In the genomic region with DNA sequence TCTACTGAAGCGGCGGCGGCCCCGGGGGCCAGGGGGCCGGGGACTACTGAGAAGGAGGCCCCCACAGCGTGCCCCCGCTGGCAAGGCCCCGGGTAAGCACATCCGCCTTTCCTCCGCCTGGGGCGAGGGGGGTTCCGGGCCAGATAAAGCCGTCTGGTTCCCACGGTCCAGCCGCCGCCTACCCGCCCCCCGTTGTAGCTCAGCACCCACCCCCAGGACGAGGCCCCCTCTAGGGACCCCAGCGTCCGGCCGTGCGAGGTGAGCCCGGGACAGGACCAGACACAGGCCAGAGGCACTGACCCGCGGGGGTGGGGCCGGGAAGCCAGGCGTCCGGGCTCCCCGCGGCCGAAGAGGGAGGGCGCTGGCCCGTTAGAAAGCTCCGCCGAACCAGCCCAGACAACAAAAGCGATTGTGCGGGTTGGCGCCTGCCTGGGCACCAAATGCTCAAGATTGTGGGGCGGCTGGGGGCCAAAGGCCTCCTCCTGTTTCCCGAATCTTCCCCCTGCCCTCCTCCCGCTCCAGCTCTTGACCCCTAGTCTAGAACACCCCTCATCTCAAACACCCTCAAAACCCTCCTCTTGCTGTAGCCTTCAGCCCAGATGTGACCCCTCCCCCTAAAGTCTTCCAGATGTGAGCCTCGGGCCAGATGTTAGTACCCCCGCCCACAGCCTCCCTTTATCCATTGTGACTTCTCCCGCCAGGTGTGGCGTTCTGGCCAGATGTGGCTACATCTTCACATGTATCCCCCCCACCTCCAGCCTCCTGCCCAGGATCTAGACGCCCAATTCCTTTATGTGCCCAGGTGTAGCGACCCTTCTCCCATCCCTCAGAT, we compare ENCODE assay signal across 2 cellular contexts.
TF ChIP-seq lines count a peak whose summit lies in the region.

No MANE protein-coding gene starts in this region.

TF ChIP-seq in HEK293, 187 proteins besides CTCF, POLR2A, EP300 and RAD21 (continued from another document and continues in another):
- TF ChIP-seq KLF1 (tag by site-specific recombination; IDR thresholded peaks at IDR 0.05) (peak; percentile 8), GLI4 (tag by site-specific recombination; IDR thresholded peaks at IDR 0.05) (no peak), ZNF146 (tag by site-specific recombination; IDR thresholded peaks at IDR 0.05) (no peak), ZNF626 (tag by site-specific recombination; IDR thresholded peaks at IDR 0.05) (no peak), ZNF248 (tag by site-specific recombination; IDR thresholded peaks at IDR 0.05) (no peak), ZNF23 (tag by site-specific recombination; IDR thresholded peaks at IDR 0.05; ENCODE audit: borderline replicate concordance) (no peak), ZNF830 (tag by site-specific recombination; IDR thresholded peaks at IDR 0.05; ENCODE audit: low read depth) (no peak), ZNF221 (tag by site-specific recombination; IDR thresholded peaks at IDR 0.05; ENCODE audit: borderline replicate concordance) (no peak), ZNF169 (tag by site-specific recombination; IDR thresholded peaks at IDR 0.05) (no peak), IKZF3 (tag by site-specific recombination; IDR thresholded peaks at IDR 0.05) (no peak), ZNF292 (tag by site-specific recombination; IDR thresholded peaks at IDR 0.05; ENCODE audit: borderline replicate concordance, low read depth) (no peak), ZNF423 (tag by site-specific recombination; IDR thresholded peaks at IDR 0.05) (no peak), ZBTB48 (tag by site-specific recombination; IDR thresholded peaks at IDR 0.05) (no peak), KLF10 (tag by site-specific recombination; IDR thresholded peaks at IDR 0.05) (no peak; the same call in 1 of the 2 replicates), ZNF214 (tag by site-specific recombination; IDR thresholded peaks at IDR 0.05; ENCODE audit: borderline replicate concordance) (no peak), ZNF211 (tag by site-specific recombination; IDR thresholded peaks at IDR 0.05; ENCODE audit: low read depth) (0 out of 2 replicates have a peak, but pooled peaks have one; percentile 30), RBAK (tag by site-specific recombination; IDR thresholded peaks at IDR 0.05) (no peak), ZNF544 (tag by site-specific recombination; IDR thresholded peaks at IDR 0.05) (no peak), ZNF132 (tag by site-specific recombination; IDR thresholded peaks at IDR 0.05; ENCODE audit: borderline replicate concordance) (no peak), ZNF776 (tag by site-specific recombination; IDR thresholded peaks at IDR 0.05; ENCODE audit: borderline replicate concordance) (no peak), ZNF174 (tag by site-specific recombination; IDR thresholded peaks at IDR 0.05) (no peak), ZNF48 (tag by site-specific recombination; IDR thresholded peaks at IDR 0.05) (no peak), ZNF555 (tag by site-specific recombination; conservative IDR thresholded peaks at IDR 0.05) (no peak), ZNF133 (tag by site-specific recombination; IDR thresholded peaks at IDR 0.05) (no peak)
- TF ChIP-seq, protein P1, sequence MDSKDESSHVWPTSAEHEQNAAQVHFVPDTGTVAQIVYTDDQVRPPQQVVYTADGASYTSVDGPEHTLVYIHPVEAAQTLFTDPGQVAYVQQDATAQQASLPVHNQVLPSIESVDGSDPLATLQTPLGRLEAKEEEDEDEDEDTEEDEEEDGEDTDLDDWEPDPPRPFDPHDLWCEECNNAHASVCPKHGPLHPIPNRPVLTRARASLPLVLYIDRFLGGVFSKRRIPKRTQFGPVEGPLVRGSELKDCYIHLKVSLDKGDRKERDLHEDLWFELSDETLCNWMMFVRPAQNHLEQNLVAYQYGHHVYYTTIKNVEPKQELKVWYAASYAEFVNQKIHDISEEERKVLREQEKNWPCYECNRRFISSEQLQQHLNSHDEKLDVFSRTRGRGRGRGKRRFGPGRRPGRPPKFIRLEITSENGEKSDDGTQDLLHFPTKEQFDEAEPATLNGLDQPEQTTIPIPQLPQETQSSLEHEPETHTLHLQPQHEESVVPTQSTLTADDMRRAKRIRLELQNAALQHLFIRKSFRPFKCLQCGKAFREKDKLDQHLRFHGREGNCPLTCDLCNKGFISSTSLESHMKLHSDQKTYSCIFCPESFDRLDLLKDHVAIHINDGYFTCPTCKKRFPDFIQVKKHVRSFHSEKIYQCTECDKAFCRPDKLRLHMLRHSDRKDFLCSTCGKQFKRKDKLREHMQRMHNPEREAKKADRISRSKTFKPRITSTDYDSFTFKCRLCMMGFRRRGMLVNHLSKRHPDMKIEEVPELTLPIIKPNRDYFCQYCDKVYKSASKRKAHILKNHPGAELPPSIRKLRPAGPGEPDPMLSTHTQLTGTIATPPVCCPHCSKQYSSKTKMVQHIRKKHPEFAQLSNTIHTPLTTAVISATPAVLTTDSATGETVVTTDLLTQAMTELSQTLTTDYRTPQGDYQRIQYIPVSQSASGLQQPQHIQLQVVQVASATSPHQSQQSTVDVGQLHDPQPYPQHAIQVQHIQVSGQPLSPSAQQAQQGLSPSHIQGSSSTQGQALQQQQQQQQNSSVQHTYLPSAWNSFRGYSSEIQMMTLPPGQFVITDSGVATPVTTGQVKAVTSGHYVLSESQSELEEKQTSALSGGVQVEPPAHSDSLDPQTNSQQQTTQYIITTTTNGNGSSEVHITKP (tag by site-specific recombination; IDR thresholded peaks at IDR 0.05), result no peak
- TF ChIP-seq, protein P2, sequence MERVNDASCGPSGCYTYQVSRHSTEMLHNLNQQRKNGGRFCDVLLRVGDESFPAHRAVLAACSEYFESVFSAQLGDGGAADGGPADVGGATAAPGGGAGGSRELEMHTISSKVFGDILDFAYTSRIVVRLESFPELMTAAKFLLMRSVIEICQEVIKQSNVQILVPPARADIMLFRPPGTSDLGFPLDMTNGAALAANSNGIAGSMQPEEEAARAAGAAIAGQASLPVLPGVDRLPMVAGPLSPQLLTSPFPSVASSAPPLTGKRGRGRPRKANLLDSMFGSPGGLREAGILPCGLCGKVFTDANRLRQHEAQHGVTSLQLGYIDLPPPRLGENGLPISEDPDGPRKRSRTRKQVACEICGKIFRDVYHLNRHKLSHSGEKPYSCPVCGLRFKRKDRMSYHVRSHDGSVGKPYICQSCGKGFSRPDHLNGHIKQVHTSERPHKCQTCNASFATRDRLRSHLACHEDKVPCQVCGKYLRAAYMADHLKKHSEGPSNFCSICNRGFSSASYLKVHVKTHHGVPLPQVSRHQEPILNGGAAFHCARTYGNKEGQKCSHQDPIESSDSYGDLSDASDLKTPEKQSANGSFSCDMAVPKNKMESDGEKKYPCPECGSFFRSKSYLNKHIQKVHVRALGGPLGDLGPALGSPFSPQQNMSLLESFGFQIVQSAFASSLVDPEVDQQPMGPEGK (tag by site-specific recombination; IDR thresholded peaks at IDR 0.05), result peak; percentile 85
- TF ChIP-seq, protein P3, sequence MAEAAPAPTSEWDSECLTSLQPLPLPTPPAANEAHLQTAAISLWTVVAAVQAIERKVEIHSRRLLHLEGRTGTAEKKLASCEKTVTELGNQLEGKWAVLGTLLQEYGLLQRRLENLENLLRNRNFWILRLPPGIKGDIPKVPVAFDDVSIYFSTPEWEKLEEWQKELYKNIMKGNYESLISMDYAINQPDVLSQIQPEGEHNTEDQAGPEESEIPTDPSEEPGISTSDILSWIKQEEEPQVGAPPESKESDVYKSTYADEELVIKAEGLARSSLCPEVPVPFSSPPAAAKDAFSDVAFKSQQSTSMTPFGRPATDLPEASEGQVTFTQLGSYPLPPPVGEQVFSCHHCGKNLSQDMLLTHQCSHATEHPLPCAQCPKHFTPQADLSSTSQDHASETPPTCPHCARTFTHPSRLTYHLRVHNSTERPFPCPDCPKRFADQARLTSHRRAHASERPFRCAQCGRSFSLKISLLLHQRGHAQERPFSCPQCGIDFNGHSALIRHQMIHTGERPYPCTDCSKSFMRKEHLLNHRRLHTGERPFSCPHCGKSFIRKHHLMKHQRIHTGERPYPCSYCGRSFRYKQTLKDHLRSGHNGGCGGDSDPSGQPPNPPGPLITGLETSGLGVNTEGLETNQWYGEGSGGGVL (tag by site-specific recombination; IDR thresholded peaks at IDR 0.05), result no peak

TF ChIP-seq in SK-N-SH treated with all-trans-retinoic acid at 6 μM for 48 hours, 23 proteins besides CTCF, POLR2A, EP300 and RAD21 (continued from another document):
- TF ChIP-seq, protein P2 (CRISPR knock-in tag; IDR thresholded peaks at IDR 0.05; ENCODE audit: borderline replicate concordance), result no peak
- TF ChIP-seq CSDC2 (CRISPR knock-in tag; IDR thresholded peaks at IDR 0.05) (no peak), TOX (CRISPR knock-in tag; IDR thresholded peaks at IDR 0.05; ENCODE audit: borderline replicate concordance) (no peak), TCF4 (CRISPR knock-in tag; IDR thresholded peaks at IDR 0.05; ENCODE audit: borderline replicate concordance) (no peak), ZFP3 (CRISPR knock-in tag; IDR thresholded peaks at IDR 0.05) (no peak), BACH2 (CRISPR knock-in tag; IDR thresholded peaks at IDR 0.05; ENCODE audit: borderline replicate concordance) (no peak), ZFP30 (CRISPR knock-in tag; IDR thresholded peaks at IDR 0.05) (no peak), ZC3H10 (CRISPR knock-in tag; IDR thresholded peaks at IDR 0.05) (no peak), PPARA (CRISPR knock-in tag; IDR thresholded peaks at IDR 0.05; ENCODE audit: borderline replicate concordance) (no peak), ESRRG (CRISPR knock-in tag; IDR thresholded peaks at IDR 0.05) (no peak), ZNF565 (CRISPR knock-in tag; conservative IDR thresholded peaks at IDR 0.05; ENCODE audit: low read depth) (no peak)
- TF ChIP-seq, protein P4, sequence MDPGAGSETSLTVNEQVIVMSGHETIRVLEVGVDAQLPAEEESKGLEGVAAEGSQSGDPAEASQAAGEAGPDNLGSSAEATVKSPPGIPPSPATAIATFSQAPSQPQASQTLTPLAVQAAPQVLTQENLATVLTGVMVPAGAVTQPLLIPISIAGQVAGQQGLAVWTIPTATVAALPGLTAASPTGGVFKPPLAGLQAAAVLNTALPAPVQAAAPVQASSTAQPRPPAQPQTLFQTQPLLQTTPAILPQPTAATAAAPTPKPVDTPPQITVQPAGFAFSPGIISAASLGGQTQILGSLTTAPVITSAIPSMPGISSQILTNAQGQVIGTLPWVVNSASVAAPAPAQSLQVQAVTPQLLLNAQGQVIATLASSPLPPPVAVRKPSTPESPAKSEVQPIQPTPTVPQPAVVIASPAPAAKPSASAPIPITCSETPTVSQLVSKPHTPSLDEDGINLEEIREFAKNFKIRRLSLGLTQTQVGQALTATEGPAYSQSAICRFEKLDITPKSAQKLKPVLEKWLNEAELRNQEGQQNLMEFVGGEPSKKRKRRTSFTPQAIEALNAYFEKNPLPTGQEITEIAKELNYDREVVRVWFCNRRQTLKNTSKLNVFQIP (CRISPR knock-in tag; IDR thresholded peaks at IDR 0.05; ENCODE audit: borderline replicate concordance, low read depth), result no peak
- TF ChIP-seq, protein P5, sequence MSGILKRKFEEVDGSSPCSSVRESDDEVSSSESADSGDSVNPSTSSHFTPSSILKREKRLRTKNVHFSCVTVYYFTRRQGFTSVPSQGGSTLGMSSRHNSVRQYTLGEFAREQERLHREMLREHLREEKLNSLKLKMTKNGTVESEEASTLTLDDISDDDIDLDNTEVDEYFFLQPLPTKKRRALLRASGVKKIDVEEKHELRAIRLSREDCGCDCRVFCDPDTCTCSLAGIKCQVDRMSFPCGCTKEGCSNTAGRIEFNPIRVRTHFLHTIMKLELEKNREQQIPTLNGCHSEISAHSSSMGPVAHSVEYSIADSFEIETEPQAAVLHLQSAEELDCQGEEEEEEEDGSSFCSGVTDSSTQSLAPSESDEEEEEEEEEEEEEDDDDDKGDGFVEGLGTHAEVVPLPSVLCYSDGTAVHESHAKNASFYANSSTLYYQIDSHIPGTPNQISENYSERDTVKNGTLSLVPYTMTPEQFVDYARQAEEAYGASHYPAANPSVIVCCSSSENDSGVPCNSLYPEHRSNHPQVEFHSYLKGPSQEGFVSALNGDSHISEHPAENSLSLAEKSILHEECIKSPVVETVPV (CRISPR knock-in tag; IDR thresholded peaks at IDR 0.05), result no peak
